20 cellular contexts compared by ENCODE assay signal in the genomic region with DNA sequence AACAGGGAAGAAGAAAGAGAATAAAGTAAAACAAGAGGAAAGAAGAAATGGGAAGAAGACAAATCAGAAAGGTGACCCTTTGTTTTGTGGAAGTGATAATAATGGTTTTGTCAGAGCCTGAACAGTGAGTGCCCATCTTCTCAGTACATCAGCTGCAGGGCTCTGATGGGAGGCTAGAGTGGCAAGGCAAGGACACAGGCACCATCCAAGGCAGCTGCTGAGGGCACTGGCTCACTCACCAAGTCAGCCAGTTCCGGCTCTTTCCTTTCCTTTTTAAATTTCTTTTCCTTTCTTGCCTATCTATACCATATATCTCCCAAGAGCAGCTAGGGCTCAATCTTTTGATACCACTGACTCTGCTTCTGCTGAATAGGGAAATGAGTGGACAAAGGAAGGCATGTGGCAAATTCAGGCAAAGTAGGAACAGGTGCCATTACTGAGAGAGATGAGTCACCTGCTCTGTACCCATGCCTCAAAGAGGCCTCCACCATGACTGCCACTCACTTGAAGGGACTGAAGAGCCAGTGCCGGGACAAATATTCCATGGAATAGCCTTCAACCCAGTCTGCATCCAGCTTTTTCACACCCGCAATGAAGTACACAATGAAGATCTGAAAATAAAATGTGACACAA.
"Had no signal": no experiment of that assay in that cellular context is flagged by ENCODE, and none has a peak within 500 bp of the region (broad histone marks: within the 10 kb centered on the region; RNA-seq: fewer than 3 reads in every experiment).

No MANE protein-coding gene starts in this region.

- H3K79me2 ChIP-seq: parathyroid adenoma had no signal

- H3K4me3 Mint-ChIP-seq: activated T-helper 1 cell treated with anti-CD3 and anti-CD28 coated beads, Interleukin-12 subunit alpha, Interleukin-12 subunit beta, Interleukin-2, Interleukin-4 antibody, amounts not matched to agents 30 ng/mL and 10 ng/mL and 1 ng/mL, durations not matched to agents 14 hours and 24 hours and 36 hours; effector memory CD8-positive, alpha-beta T cell; naive thymus-derived CD8-positive, alpha-beta T cell had no signal

- DNase-seq: activated CD4-positive, CD25-positive, alpha-beta regulatory T cell treated with anti-CD3 and anti-CD28 coated beads, Interleukin-2, amount 50 U/mL, for 72 hours; activated CD8-positive, alpha-beta memory T cell treated with anti-CD3 and anti-CD28 coated beads, Interleukin-2, amount 50 U/mL, for 4 hours; caudate nucleus; effector memory CD8-positive, alpha-beta T cell; left cardiac atrium; mesenchymal stem cell; mucosa of descending colon; naive thymus-derived CD8-positive, alpha-beta T cell; sigmoid colon; spleen; stimulated activated naive CD4-positive, alpha-beta T cell treated with Interleukin-2 at 50 U/mL for 16 hours; T-helper 2 cell had no signal

- H3K4me2 ChIP-seq: hepatocyte had no signal

- H3K9me3 ChIP-seq: mucosa of descending colon, neutrophil, sigmoid colon, spleen, tibial nerve had no signal

- H3K27ac ChIP-seq: hepatocyte, neutrophil, parathyroid adenoma, sigmoid colon, spleen, tibial nerve, VCaP had no signal

- ATAC-seq: effector memory CD8-positive, alpha-beta T cell; left cardiac atrium; mucosa of descending colon; naive thymus-derived CD8-positive, alpha-beta T cell had no signal

- FAIRE-seq: urothelium cell line had no signal

- H3K4me3 ChIP-seq: hepatocyte, mucosa of descending colon, sigmoid colon, spleen, tibial nerve had no signal

- H3K27me3 ChIP-seq: hepatocyte, neutrophil, sigmoid colon, spleen, tibial nerve had no signal

- H3K9me3 Mint-ChIP-seq: activated T-helper 1 cell treated with anti-CD3 and anti-CD28 coated beads, Interleukin-12 subunit alpha, Interleukin-12 subunit beta, Interleukin-2, Interleukin-4 antibody, amounts not matched to agents 30 ng/mL and 10 ng/mL and 1 ng/mL, durations not matched to agents 14 hours and 24 hours and 36 hours; brain; effector memory CD8-positive, alpha-beta T cell; naive thymus-derived CD8-positive, alpha-beta T cell had no signal

- H2AFZ ChIP-seq: hepatocyte, parathyroid adenoma had no signal

- H3K9ac ChIP-seq: parathyroid adenoma had no signal

- H3K27ac Mint-ChIP-seq: activated T-helper 1 cell treated with anti-CD3 and anti-CD28 coated beads, Interleukin-12 subunit alpha, Interleukin-12 subunit beta, Interleukin-2, Interleukin-4 antibody, amounts not matched to agents 30 ng/mL and 10 ng/mL and 1 ng/mL, durations not matched to agents 14 hours and 24 hours and 36 hours; effector memory CD8-positive, alpha-beta T cell had no signal

- H3K27me3 Mint-ChIP-seq: brain; effector memory CD8-positive, alpha-beta T cell; naive thymus-derived CD8-positive, alpha-beta T cell had no signal
